Comparison of ENCODE assay signal across 12 cellular contexts in the genomic region with DNA sequence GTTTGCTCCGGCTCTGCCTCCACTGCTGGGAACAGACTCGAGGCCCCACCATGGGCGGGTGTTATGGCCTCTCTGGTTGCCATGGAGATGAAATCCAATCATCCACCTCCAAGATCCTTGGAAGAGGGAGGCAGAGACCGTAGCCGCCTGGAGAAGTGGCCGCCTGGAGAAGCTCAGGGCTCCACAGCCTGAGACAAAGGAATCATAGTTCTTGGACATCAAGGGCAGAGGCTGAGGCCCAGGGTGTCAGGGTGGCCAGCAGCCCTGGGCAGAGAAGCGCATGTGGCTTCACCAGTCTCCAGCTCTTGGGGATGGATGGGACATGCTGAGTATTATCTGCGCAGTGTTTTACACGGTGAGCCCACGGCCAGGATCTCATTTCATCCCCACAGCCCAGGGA. TPM values are rescaled to one million over a fixed set of nuclear protein-coding genes. Genes with fewer than 3 reads are reported as not detected.
DNase-seq lines count a peak whose midpoint lies in the region; ATAC-seq and TF ChIP-seq lines count a peak whose summit lies in the region.
"Had no signal": no experiment of that assay in that cellular context is flagged by ENCODE, and none has a peak within 500 bp of the region (broad histone marks: within the 10 kb centered on the region; RNA-seq: fewer than 3 reads in every experiment).

No MANE protein-coding gene starts in this region.

- H3K27me3 Mint-ChIP-seq in CD14-positive monocyte (ENCODE audit: low read depth in 3 of 3) = no peaks in the 10 kb centered on the region
- H3K27me3 Mint-ChIP-seq: memory B cell; stimulated activated naive CD8-positive, alpha-beta T cell treated with anti-CD3 and anti-CD28 coated beads, Interleukin-15, amount 100 ng/mL, for 72 hours; T-helper 17 cell had no signal

- peaks cover 10% of the 10 kb centered on the region for H3K4me1 Mint-ChIP-seq in CD14-positive monocyte
- H3K4me1 Mint-ChIP-seq: activated CD4-positive, alpha-beta T cell treated with anti-CD3 and anti-CD28 coated beads, Interleukin-2, amount 10 ng/mL, durations not matched to agents 7 days and 5 days; stimulated activated naive CD8-positive, alpha-beta T cell treated with anti-CD3 and anti-CD28 coated beads, Interleukin-15, amount 100 ng/mL, for 72 hours had no signal

- H2AFZ ChIP-seq in IMR-90 (replicated peaks; ENCODE audit: low read length, poor library complexity) = no peak overlapping the region

- H3K27me3 ChIP-seq in IMR-90 (ENCODE audit: control insufficient read depth, insufficient read depth, low read length) = peaks cover 2% of the 10 kb centered on the region; the same call in 1 of the 2 replicates
- H3K27me3 ChIP-seq in layer of hippocampus (ENCODE audit: control insufficient read depth, insufficient read depth, low read length) = no peaks in the 10 kb centered on the region

- no peak overlapping the region for H3K18ac ChIP-seq in IMR-90 (ENCODE audit: low read depth, low read length)

- H2AK9ac ChIP-seq in IMR-90 (replicated peaks; ENCODE audit: low read depth, low read length, poor library complexity) = no peak overlapping the region

- POLR2A ChIA-PET in IMR-90 (lab: Charles Lee; ENCODE audit: unreplicated experiment) = no interaction called here

- no peak overlapping the region for H3K27ac Mint-ChIP-seq in CD14-positive monocyte
- H3K27ac Mint-ChIP-seq: activated CD4-positive, alpha-beta T cell treated with anti-CD3 and anti-CD28 coated beads, Interleukin-2, amount 10 ng/mL, durations not matched to agents 7 days and 5 days; memory B cell; stimulated activated naive CD8-positive, alpha-beta T cell treated with anti-CD3 and anti-CD28 coated beads, Interleukin-15, amount 100 ng/mL, for 72 hours; T-helper 17 cell had no signal

- no peak overlapping the region for H3K14ac ChIP-seq in IMR-90 (replicated peaks; ENCODE audit: low read depth, low read length)

- no peak for TF ChIP-seq CTCF in IMR-90 (conservative IDR thresholded peaks at IDR 0.05; ENCODE audit: low read depth, low read length)
- TF ChIP-seq CTCF in CD14-positive monocyte (IDR thresholded peaks at IDR 0.05) = no peak

- no peak overlapping the region for H3K4ac ChIP-seq in IMR-90 (ENCODE audit: low read depth, low read length)

- dilution Hi-C loops in IMR-90 (cut with HindIII; ENCODE audit: low sequenced_read_pairs, unreplicated experiment) = no loop called here

- H2BK5ac ChIP-seq in IMR-90 (ENCODE audit: low read depth, low read length, poor library complexity, severe bottlenecking) = no peak overlapping the region

- no peak overlapping the region for H3K27ac ChIP-seq in IMR-90 (ENCODE audit: insufficient read depth, low read length)
- peak overlapping the region; percentile 30 for H3K27ac ChIP-seq in layer of hippocampus (ENCODE audit: low read depth, low read length)

- DNase-seq in COLO829 (ENCODE audit: low spot score) (peak; percentile 67), IMR-90 (peak; percentile 34), amniotic epithelial cell (ENCODE audit: low read depth) (peak; percentile 14), CD14-positive monocyte (ENCODE audit: low spot score) (no peak), occipital lobe (lab: John Stamatoyannopoulos, UW) (no peak)
- DNase-seq: activated CD4-positive, alpha-beta T cell treated with anti-CD3 and anti-CD28 coated beads, Interleukin-2, amount 10 ng/mL, durations not matched to agents 7 days and 5 days; stimulated activated naive CD8-positive, alpha-beta T cell treated with anti-CD3 and anti-CD28 coated beads, Interleukin-15, amount 100 ng/mL, for 72 hours; T-helper 17 cell had no signal

- H3K9me3 Mint-ChIP-seq in CD14-positive monocyte = peaks cover 0 to 5% (median 0%) of the 10 kb centered on the region in 7 donors
- H3K9me3 Mint-ChIP-seq: activated CD4-positive, alpha-beta T cell treated with anti-CD3 and anti-CD28 coated beads, Interleukin-2, amount 10 ng/mL, durations not matched to agents 7 days and 5 days; memory B cell had no signal

- H3K23ac ChIP-seq in IMR-90 (ENCODE audit: low read depth, low read length) = no peak overlapping the region

- peaks cover 4% of the 10 kb centered on the region for H3K4me1 ChIP-seq in IMR-90 (ENCODE audit: control insufficient read depth, insufficient read depth, low read length)

- no peaks in the 10 kb centered on the region for H3K9me3 ChIP-seq in IMR-90 (ENCODE audit: control insufficient read depth, insufficient read depth, low read length)

- H4K91ac ChIP-seq in IMR-90 (ENCODE audit: insufficient read depth, low read depth, low read length) = no peak overlapping the region

- H3K79me1 ChIP-seq in IMR-90 (ENCODE audit: low read depth in 1 of 2, low read length in 2 of 2) = peaks cover 0 to 8% of the 10 kb centered on the region in 2 experiments; a peak in 1 of 4 replicates

- H3K9ac ChIP-seq in IMR-90 (ENCODE audit: low read depth, low read length) = no peak overlapping the region

- intact Hi-C loops in IMR-90 (cut with micrococcal nuclease) (no loop called here), CD14-positive monocyte (cut with micrococcal nuclease) (no loop called here)

- H3K4me2 ChIP-seq in IMR-90 (ENCODE audit: low read depth, low read length) = no peak overlapping the region

- H3K4me3 ChIP-seq in IMR-90 (ENCODE audit: insufficient read depth, low read depth, low read length) = no peak overlapping the region

- no peak overlapping the region for H3K4me3 Mint-ChIP-seq in CD14-positive monocyte
- H3K4me3 Mint-ChIP-seq: activated CD4-positive, alpha-beta T cell treated with anti-CD3 and anti-CD28 coated beads, Interleukin-2, amount 10 ng/mL, durations not matched to agents 7 days and 5 days; memory B cell; stimulated activated naive CD8-positive, alpha-beta T cell treated with anti-CD3 and anti-CD28 coated beads, Interleukin-15, amount 100 ng/mL, for 72 hours; T-helper 17 cell had no signal

- TF ChIP-seq RAD21 in IMR-90 (IDR thresholded peaks at IDR 0.05; ENCODE audit: low read length) = no peak

- no peak overlapping the region for H2BK20ac ChIP-seq in IMR-90 (ENCODE audit: low read depth, low read length)

- peaks cover 13% of the 10 kb centered on the region; the same call in 1 of the 2 replicates for H3K9me1 ChIP-seq in IMR-90 (ENCODE audit: insufficient read depth, low read length)

- peaks cover 7 to 21% of the 10 kb centered on the region in 2 donors for H3K36me3 Mint-ChIP-seq in CD14-positive monocyte
- H3K36me3 Mint-ChIP-seq: memory B cell had no signal

- H2BK15ac ChIP-seq in IMR-90 (ENCODE audit: low read depth, low read length) = no peak overlapping the region

- no peak overlapping the region for H3K56ac ChIP-seq in IMR-90 (ENCODE audit: extremely low read depth, insufficient read depth, low read length)

- H2AK5ac ChIP-seq in IMR-90 (ENCODE audit: low read depth, low read length) = no peak overlapping the region

- 40% methylated on average over 1 of the region's 10 CpGs; no CpG with 5 or more reads in 1 of the 2 experiments for WGBS in IMR-90 (ENCODE audit: extremely low coverage in 2 of 2, insufficient read length in 1 of 2), 2 experiments

- no TSS peak for BruUV-seq in IMR-90 (replicated peaks; lab: Mats Ljungman, UMichigan)

- H4K20me1 ChIP-seq in IMR-90 (ENCODE audit: insufficient read depth, low read length) = peaks cover 64% of the 10 kb centered on the region

- in situ Hi-C loops in IMR-90 (cut with MboI; ENCODE audit: low sequenced_read_pairs) = loop anchor here (5.0 kb wide), 1 partner anchor 44 kb away; no protein-coding TSS in a partner anchor

- H4K5ac ChIP-seq in IMR-90 (ENCODE audit: low read depth, low read length) = no peak overlapping the region

- peaks cover under 1% of the 10 kb centered on the region; the same call in 1 of the 2 replicates for H3K36me3 ChIP-seq in IMR-90 (ENCODE audit: control insufficient read depth, insufficient read depth, low read length)

- no peak overlapping the region for H4K8ac ChIP-seq in IMR-90 (ENCODE audit: low read depth in 2 of 2, low read length in 2 of 2)

- no peak overlapping the region for H2BK120ac ChIP-seq in IMR-90 (ENCODE audit: low read depth, low read length)

- TF ChIP-seq POLR2A in IMR-90 (IDR thresholded peaks at IDR 0.05; ENCODE audit: low read depth, low read length) = no peak

- CTCF ChIA-PET in IMR-90 (lab: Yijun Ruan, JAX) = interaction anchor here (0.6 to 1.1 kb wide), 2 partner anchors 29 to 62 kb away, joined by 3 to 7 read pairs; no protein-coding TSS in a partner anchor

- ATAC-seq in IMR-90 (ENCODE audit: low read depth) (no peak), GM18861 (IDR thresholded peaks at IDR 0.05; ENCODE audit: unreplicated experiment) (no peak), HG02798 (IDR thresholded peaks at IDR 0.05; ENCODE audit: poor library complexity, unreplicated experiment) (no peak)
- ATAC-seq: stimulated activated naive CD8-positive, alpha-beta T cell treated with anti-CD3 and anti-CD28 coated beads, Interleukin-15, amount 100 ng/mL, for 72 hours; T-helper 17 cell had no signal

TF ChIP-seq in IMR-90, 13 proteins besides CTCF, POLR2A, EP300 and RAD21:
- no peak for TF ChIP-seq MAFK (IDR thresholded peaks at IDR 0.05; ENCODE audit: low read depth, low read length)
- TF ChIP-seq, protein P1, sequence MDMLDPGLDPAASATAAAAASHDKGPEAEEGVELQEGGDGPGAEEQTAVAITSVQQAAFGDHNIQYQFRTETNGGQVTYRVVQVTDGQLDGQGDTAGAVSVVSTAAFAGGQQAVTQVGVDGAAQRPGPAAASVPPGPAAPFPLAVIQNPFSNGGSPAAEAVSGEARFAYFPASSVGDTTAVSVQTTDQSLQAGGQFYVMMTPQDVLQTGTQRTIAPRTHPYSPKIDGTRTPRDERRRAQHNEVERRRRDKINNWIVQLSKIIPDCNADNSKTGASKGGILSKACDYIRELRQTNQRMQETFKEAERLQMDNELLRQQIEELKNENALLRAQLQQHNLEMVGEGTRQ (IDR thresholded peaks at IDR 0.05; ENCODE audit: low read depth, low read length) = no peak

RNA-seq across cellular contexts. Expression of a gene that starts 36.2 kb away (rescaled TPM):
- total RNA-seq in IMR-90 (2012; rRNA removed) (24.7 and 28.3 TPM in 2 replicates), occipital lobe (134 TPM)
- polyA plus RNA-seq in IMR-90 (2012; rRNA removed) (79.7 and 111 TPM in 2 replicates), CD14-positive monocyte (10 to 100 TPM; 19.8 to 26.0 TPM)
- 97.0 and 129 TPM in 2 replicates for polyA plus RNA-seq in IMR-90 (2012; cell fraction: cytosol; rRNA removed)
- 96.8 and 177 TPM in 2 replicates for polyA plus RNA-seq in IMR-90 (2012; cell fraction: nucleus; rRNA removed; ENCODE audit: low replicate concordance)

Comparison
In these comparisons a context has a peak if more than half of its experiments do, and no peak if none do; other contexts are left out.
1. DNase-seq: peak in COLO829 (single experiment), IMR-90 (single experiment) and amniotic epithelial cell (single experiment); none in CD14-positive monocyte (single experiment) and occipital lobe (single experiment).